8 cellular contexts compared by ENCODE assay signal in the genomic region with DNA sequence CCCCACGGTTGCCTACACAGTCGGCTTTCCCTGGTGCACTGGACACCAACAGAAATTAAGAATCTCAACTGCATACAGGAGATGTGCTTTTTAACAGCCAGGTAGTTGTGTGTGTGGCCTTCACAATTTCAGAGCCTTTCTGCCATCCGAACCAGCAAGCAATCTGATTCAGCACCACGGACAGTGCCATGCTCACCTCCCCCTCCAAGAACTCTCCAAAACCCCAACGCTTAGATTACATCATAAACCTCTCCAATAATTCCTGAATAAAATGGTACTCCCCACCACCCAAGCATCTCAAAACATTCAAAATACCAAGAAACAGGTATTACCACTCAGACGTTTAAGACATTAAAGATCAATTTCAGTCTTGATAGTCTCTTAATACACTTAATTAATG. TPM values are rescaled to one million over a fixed set of nuclear protein-coding genes. Genes with fewer than 3 reads are reported as not detected.
DNase-seq lines count a peak whose midpoint lies in the region; ATAC-seq lines count a peak whose summit lies in the region.

No MANE protein-coding gene starts in this region.

- H3K4me1 Mint-ChIP-seq in activated naive CD8-positive, alpha-beta T cell treated with anti-CD3 and anti-CD28 coated beads, Interleukin-2, amount 10 ng/mL, durations not matched to agents 7 days and 5 days, result peaks cover 27% of the 10 kb centered on the region
- peaks cover 60% of the 10 kb centered on the region for H3K4me1 Mint-ChIP-seq in activated naive CD8-positive, alpha-beta T cell treated with anti-CD3 and anti-CD28 coated beads for 36 hours

- DNase-seq in activated naive CD8-positive, alpha-beta T cell treated with anti-CD3 and anti-CD28 coated beads, Interleukin-2, amount 10 ng/mL, durations not matched to agents 7 days and 5 days, result peak; percentile 47
- DNase-seq in activated naive CD8-positive, alpha-beta T cell treated with anti-CD3 and anti-CD28 coated beads for 36 hours, result no peak
- DNase-seq in activated CD8-positive, alpha-beta memory T cell treated with anti-CD3 and anti-CD28 coated beads for 24 hours, result peak; percentile 71
- DNase-seq in glomerular endothelial cell (ENCODE audit: extremely low read depth, low read depth, low spot score) (peak; percentile 22), C1 segment of cervical spinal cord (lab: John Stamatoyannopoulos, UW) (no peak), NCI-H1436 treated with DMSO at 0.1 percent for 48 hours (lab: John Stamatoyannopoulos, UW) (no peak), NCI-H1436 (lab: John Stamatoyannopoulos, UW) (no peak)
- DNase-seq in stimulated activated CD4-positive, alpha-beta T cell treated with anti-CD3 and anti-CD28 coated beads, Interleukin-1b, Interleukin-23, amount 100 ng/mL, for 24 hours (ENCODE audit: low read depth in 4 of 4, low spot score in 1 of 4), result peak; percentile 13 to 29 (median 16)

- no peak overlapping the region for H3K27ac Mint-ChIP-seq in activated naive CD8-positive, alpha-beta T cell treated with anti-CD3 and anti-CD28 coated beads, Interleukin-2, amount 10 ng/mL, durations not matched to agents 7 days and 5 days
- H3K27ac Mint-ChIP-seq in activated naive CD8-positive, alpha-beta T cell treated with anti-CD3 and anti-CD28 coated beads for 36 hours, result no peak overlapping the region

- POLR2A ChIA-PET in activated naive CD8-positive, alpha-beta T cell treated with anti-CD3 and anti-CD28 coated beads, Interleukin-2, amount 10 ng/mL, durations not matched to agents 7 days and 5 days (lab: Charles Lee), result no interaction called here

- H3K9me3 Mint-ChIP-seq in activated naive CD8-positive, alpha-beta T cell treated with anti-CD3 and anti-CD28 coated beads, Interleukin-2, amount 10 ng/mL, durations not matched to agents 7 days and 5 days, result no peaks in the 10 kb centered on the region
- H3K9me3 Mint-ChIP-seq in activated naive CD8-positive, alpha-beta T cell treated with anti-CD3 and anti-CD28 coated beads for 36 hours, result no peaks in the 10 kb centered on the region

- no peaks in the 10 kb centered on the region for H3K27me3 Mint-ChIP-seq in activated naive CD8-positive, alpha-beta T cell treated with anti-CD3 and anti-CD28 coated beads, Interleukin-2, amount 10 ng/mL, durations not matched to agents 7 days and 5 days
- no peaks in the 10 kb centered on the region for H3K27me3 Mint-ChIP-seq in activated naive CD8-positive, alpha-beta T cell treated with anti-CD3 and anti-CD28 coated beads for 36 hours

- H3K4me3 Mint-ChIP-seq in activated naive CD8-positive, alpha-beta T cell treated with anti-CD3 and anti-CD28 coated beads, Interleukin-2, amount 10 ng/mL, durations not matched to agents 7 days and 5 days, result no peak overlapping the region
- no peak overlapping the region for H3K4me3 Mint-ChIP-seq in activated naive CD8-positive, alpha-beta T cell treated with anti-CD3 and anti-CD28 coated beads for 36 hours

- peaks cover 20% of the 10 kb centered on the region for H3K36me3 Mint-ChIP-seq in activated naive CD8-positive, alpha-beta T cell treated with anti-CD3 and anti-CD28 coated beads, Interleukin-2, amount 10 ng/mL, durations not matched to agents 7 days and 5 days
- peaks cover 35% of the 10 kb centered on the region for H3K36me3 Mint-ChIP-seq in activated naive CD8-positive, alpha-beta T cell treated with anti-CD3 and anti-CD28 coated beads for 36 hours

- no peak for ATAC-seq in activated naive CD8-positive, alpha-beta T cell treated with anti-CD3 and anti-CD28 coated beads, Interleukin-2, amount 10 ng/mL, durations not matched to agents 7 days and 5 days (ENCODE audit: low read depth)

RNA-seq across cellular contexts. Expression of a gene that starts 31.8 kb away (rescaled TPM):
- total RNA-seq in activated naive CD8-positive, alpha-beta T cell treated with anti-CD3 and anti-CD28 coated beads, Interleukin-2, amount 10 ng/mL, durations not matched to agents 7 days and 5 days, result 100 to 1,000 TPM; 153 to 162 TPM
- total RNA-seq in activated naive CD8-positive, alpha-beta T cell treated with anti-CD3 and anti-CD28 coated beads for 36 hours, result 100 to 1,000 TPM; 167 to 175 TPM
- 58.2 and 96.0 TPM in 2 replicates for total RNA-seq in glomerular endothelial cell

RNA-seq across cellular contexts. Expression of a gene that starts 49.7 kb away (rescaled TPM):
- not detected for total RNA-seq in activated naive CD8-positive, alpha-beta T cell treated with anti-CD3 and anti-CD28 coated beads, Interleukin-2, amount 10 ng/mL, durations not matched to agents 7 days and 5 days
- total RNA-seq in activated naive CD8-positive, alpha-beta T cell treated with anti-CD3 and anti-CD28 coated beads for 36 hours, result not detected
- total RNA-seq in glomerular endothelial cell, result not detected in 2 replicates

Comparison
In these comparisons a context has a peak if more than half of its experiments do, and no peak if none do; other contexts are left out.
1. DNase-seq: peak in activated naive CD8-positive, alpha-beta T cell treated with anti-CD3 and anti-CD28 coated beads, Interleukin-2, amount 10 ng/mL, durations not matched to agents 7 days and 5 days (single experiment), activated CD8-positive, alpha-beta memory T cell treated with anti-CD3 and anti-CD28 coated beads for 24 hours (single experiment), glomerular endothelial cell (single experiment) and stimulated activated CD4-positive, alpha-beta T cell treated with anti-CD3 and anti-CD28 coated beads, Interleukin-1b, Interleukin-23, amount 100 ng/mL, for 24 hours (4 of 4); none in activated naive CD8-positive, alpha-beta T cell treated with anti-CD3 and anti-CD28 coated beads for 36 hours (single experiment), C1 segment of cervical spinal cord (0 of 14), NCI-H1436 treated with DMSO at 0.1 percent for 48 hours (single experiment) and NCI-H1436 (single experiment).